ENCODE assay signal across 20 cellular contexts in genomic region chr10:98407017-98407743, GRCh38.
"Had no signal": no experiment of that assay in that cellular context is flagged by ENCODE, and none has a peak within 500 bp of the region (broad histone marks: within the 10 kb centered on the region; RNA-seq: fewer than 3 reads in every experiment).

No MANE protein-coding gene starts in this region.

- H3K27ac Mint-ChIP-seq: endodermal cell; naive thymus-derived CD4-positive, alpha-beta T cell; nephron progenitor cell; stimulated activated memory B cell treated with anti-CD40 and anti-IgM and Interleukin-4, amounts not matched to agents 10 μg/mL and 1 μg/mL and 100 μg/mL, for 72 hours; stimulated activated naive CD8-positive, alpha-beta T cell treated with anti-CD3 and anti-CD28 coated beads, Interleukin-15, Interleukin-2, amounts not matched to agents 100 ng/mL and 50 ng/mL, for 24 hours had no signal

- DNase-seq: effector CD4-positive, alpha-beta T cell; endodermal cell; erythroblast; foreskin keratinocyte; head of caudate nucleus; kidney; mesendoderm; naive thymus-derived CD4-positive, alpha-beta T cell; nephron progenitor cell; spleen; stimulated activated CD4-positive, alpha-beta T cell treated with anti-CD3 and anti-CD28 coated beads, Interleukin-15, amount 100 ng/mL, for 24 hours; stimulated activated CD4-positive, alpha-beta T cell treated with anti-CD3 and anti-CD28 coated beads, Interleukin-1b, Interleukin-23, amount 100 ng/mL, for 48 hours; stimulated activated CD4-positive, alpha-beta T cell treated with anti-CD3 and anti-CD28 coated beads, Interleukin-4, amount 100 ng/mL, for 24 hours; testis had no signal

- H3K27me3 Mint-ChIP-seq: naive thymus-derived CD4-positive, alpha-beta T cell; stimulated activated memory B cell treated with anti-CD40 and anti-IgM and Interleukin-4, amounts not matched to agents 10 μg/mL and 1 μg/mL and 100 μg/mL, for 72 hours; stimulated activated naive CD8-positive, alpha-beta T cell treated with anti-CD3 and anti-CD28 coated beads, Interleukin-15, Interleukin-2, amounts not matched to agents 100 ng/mL and 50 ng/mL, for 24 hours had no signal

- H3K4me1 Mint-ChIP-seq: endodermal cell had no signal

- H3K27ac ChIP-seq: coronary artery, foreskin keratinocyte, hepatocyte, spleen, testis, tibial nerve had no signal

- H3K4me3 Mint-ChIP-seq: endodermal cell; naive thymus-derived CD4-positive, alpha-beta T cell; nephron progenitor cell; stimulated activated memory B cell treated with anti-CD40 and anti-IgM and Interleukin-4, amounts not matched to agents 10 μg/mL and 1 μg/mL and 100 μg/mL, for 72 hours; stimulated activated naive CD8-positive, alpha-beta T cell treated with anti-CD3 and anti-CD28 coated beads, Interleukin-15, Interleukin-2, amounts not matched to agents 100 ng/mL and 50 ng/mL, for 24 hours had no signal

- ATAC-seq: foreskin keratinocyte; naive thymus-derived CD4-positive, alpha-beta T cell; sciatic nerve; stimulated activated memory B cell treated with anti-CD40 and anti-IgM and Interleukin-4, amounts not matched to agents 10 μg/mL and 1 μg/mL and 100 μg/mL, for 72 hours had no signal

- H3K9me3 Mint-ChIP-seq: endodermal cell; naive thymus-derived CD4-positive, alpha-beta T cell; nephron progenitor cell; stimulated activated memory B cell treated with anti-CD40 and anti-IgM and Interleukin-4, amounts not matched to agents 10 μg/mL and 1 μg/mL and 100 μg/mL, for 72 hours; stimulated activated naive CD8-positive, alpha-beta T cell treated with anti-CD3 and anti-CD28 coated beads, Interleukin-15, Interleukin-2, amounts not matched to agents 100 ng/mL and 50 ng/mL, for 24 hours had no signal

- H3K9me3 ChIP-seq: spleen, testis, tibial nerve had no signal

- H3K4me3 ChIP-seq: coronary artery, hepatocyte, spleen, testis, tibial nerve had no signal

- H3K4me1 ChIP-seq: testis had no signal

- H3K27me3 ChIP-seq: foreskin keratinocyte, hepatocyte, spleen, testis, tibial nerve had no signal
